In the genomic region with DNA sequence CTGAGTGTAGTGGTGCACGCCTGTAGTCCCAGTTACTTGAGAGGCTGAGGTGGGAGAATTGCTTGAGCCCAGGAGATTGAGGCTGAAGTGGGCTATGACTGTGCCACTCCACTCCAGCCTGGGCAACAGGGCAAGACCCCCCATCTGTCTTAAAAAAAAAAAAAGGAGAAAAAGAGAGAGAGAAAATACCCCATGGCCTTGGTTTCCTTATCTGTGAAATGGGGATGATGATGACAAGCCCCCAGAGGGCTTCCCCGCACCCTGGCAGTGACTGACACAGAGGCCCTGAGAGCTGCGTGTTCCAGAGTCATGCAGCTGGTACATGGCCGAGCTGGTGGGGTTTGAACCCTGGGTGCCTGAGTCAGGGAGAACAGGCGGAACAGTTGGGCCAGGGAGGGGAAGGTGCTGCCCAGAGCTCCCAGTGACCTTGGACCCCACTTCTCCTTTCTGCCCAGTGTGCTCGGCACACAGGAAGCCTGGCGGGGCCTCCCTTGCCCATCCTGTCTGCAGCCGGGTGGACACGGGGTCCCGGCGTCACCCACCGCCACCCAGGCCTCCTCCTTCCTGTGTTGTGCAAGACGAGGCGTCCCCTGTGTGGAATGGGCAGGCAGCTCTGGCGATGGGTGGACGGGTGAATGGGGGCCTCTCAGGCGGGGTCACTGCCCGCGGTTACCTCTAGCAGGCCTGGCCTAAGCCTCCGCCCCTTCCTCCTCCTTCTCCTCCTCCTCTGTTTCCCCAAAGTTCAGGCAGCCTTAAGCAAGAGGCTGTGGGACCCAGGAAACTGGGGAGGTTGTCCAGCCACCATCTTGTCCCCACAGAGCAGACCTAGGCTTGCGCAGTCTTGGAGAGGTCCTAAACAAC, we compare ENCODE assay signal across 13 cellular contexts.
DNase-seq lines count a peak whose midpoint lies in the region; ATAC-seq and TF ChIP-seq lines count a peak whose summit lies in the region.
"Had no signal": no experiment of that assay in that cellular context is flagged by ENCODE, and none has a peak within 500 bp of the region (broad histone marks: within the 10 kb centered on the region; RNA-seq: fewer than 3 reads in every experiment).

No MANE protein-coding gene starts in this region.

- no peak overlapping the region for H3K27ac ChIP-seq in naive thymus-derived CD4-positive, alpha-beta T cell (ENCODE audit: low read depth, low read length)
- peak overlapping the region; percentile 76 to 89 (median 84) for H3K27ac ChIP-seq in upper lobe of left lung
- H3K27ac ChIP-seq in MM.1S (ENCODE audit: low read length), result no peak overlapping the region

- H3K27me3 ChIP-seq in naive thymus-derived CD4-positive, alpha-beta T cell (ENCODE audit: control insufficient read depth in 2 of 2, insufficient read depth in 2 of 2, low read length in 2 of 2), result no peaks in the 10 kb centered on the region
- no peaks in the 10 kb centered on the region for H3K27me3 ChIP-seq in upper lobe of left lung
- peaks cover 93% of the 10 kb centered on the region for H3K27me3 ChIP-seq in MM.1S (replicated peaks; ENCODE audit: insufficient read depth, low read length)

- peaks cover 8% of the 10 kb centered on the region for H3K36me3 Mint-ChIP-seq in T-helper 17 cell (ENCODE audit: low read depth)
- no peaks in the 10 kb centered on the region for H3K36me3 Mint-ChIP-seq in naive thymus-derived CD4-positive, alpha-beta T cell
- H3K36me3 Mint-ChIP-seq: stimulated activated naive B cell treated with anti-CD40 and anti-IgM and Interleukin-4, amounts not matched to agents 10 μg/mL and 1 μg/mL and 100 μg/mL, for 72 hours had no signal

- peak; percentile 60 for ATAC-seq in T-helper 17 cell
- ATAC-seq in naive thymus-derived CD4-positive, alpha-beta T cell, result peak; percentile 84
- peak; percentile 76 to 83 for ATAC-seq in upper lobe of left lung (ENCODE audit: low FRiP score in 2 of 2)
- ATAC-seq in HG03354 (IDR thresholded peaks at IDR 0.05; ENCODE audit: poor library complexity, severe bottlenecking, unreplicated experiment), result no peak
- ATAC-seq in HG02610 (IDR thresholded peaks at IDR 0.05; ENCODE audit: unreplicated experiment), result no peak
- ATAC-seq: stimulated activated naive B cell treated with anti-CD40 and anti-IgM and Interleukin-4, amounts not matched to agents 10 μg/mL and 1 μg/mL and 100 μg/mL, for 72 hours had no signal

- peak; percentile 19 to 87 (median 79) for TF ChIP-seq EP300 in upper lobe of left lung (IDR thresholded peaks at IDR 0.05)

- intact Hi-C loops in cardiac septum (cut with DNase I), result loop anchor here (5.0 kb wide), 2 partner anchors 47 to 82 kb away; partner anchors contain the start of gene CEBPB
- intact Hi-C loops in naive thymus-derived CD4-positive, alpha-beta T cell (cut with micrococcal nuclease), result no loop called here

- H3K9me3 Mint-ChIP-seq in naive thymus-derived CD4-positive, alpha-beta T cell, result no peaks in the 10 kb centered on the region
- H3K9me3 Mint-ChIP-seq: activated CD4-positive, alpha-beta T cell treated with anti-CD3 and anti-CD28 coated beads, Interleukin-2, amount 10 ng/mL, durations not matched to agents 7 days and 5 days; stimulated activated naive B cell treated with anti-CD40 and anti-IgM and Interleukin-4, amounts not matched to agents 10 μg/mL and 1 μg/mL and 100 μg/mL, for 72 hours had no signal

- DNase-seq in T-helper 17 cell (no peak), cardiac septum (ENCODE audit: low spot score) (peak; percentile 93), upper lobe of left lung (peak; percentile 91), MM.1S (no peak), SK-N-DZ (ENCODE audit: low spot score) (no peak)
- DNase-seq in naive thymus-derived CD4-positive, alpha-beta T cell, result peak in 1 of 9 donors; percentile 36
- DNase-seq: activated CD4-positive, alpha-beta T cell treated with anti-CD3 and anti-CD28 coated beads, Interleukin-2, amount 10 ng/mL, durations not matched to agents 7 days and 5 days; activated naive CD4-positive, alpha-beta T cell treated with Interleukin-2 at 50 U/mL for 16 hours; cortex of kidney; DMS153; stimulated activated naive B cell treated with anti-CD40 and anti-IgM and Interleukin-4, amounts not matched to agents 10 μg/mL and 1 μg/mL and 100 μg/mL, for 72 hours had no signal

- peak in 1 of 4 donors; percentile 73 for TF ChIP-seq POLR2A in upper lobe of left lung (IDR thresholded peaks at IDR 0.05)

- peaks cover 54% of the 10 kb centered on the region for H3K27me3 Mint-ChIP-seq in T-helper 17 cell
- peaks cover 21 to 28% (median 22%) of the 10 kb centered on the region in 5 donors for H3K27me3 Mint-ChIP-seq in naive thymus-derived CD4-positive, alpha-beta T cell

- CTCF ChIA-PET in naive thymus-derived CD4-positive, alpha-beta T cell (lab: Charles Lee), result no interaction called here

- no peaks in the 10 kb centered on the region for H4K20me1 ChIP-seq in MM.1S (ENCODE audit: insufficient read depth, low read length)

- H3K79me2 ChIP-seq in MM.1S (ENCODE audit: low read length), result no peaks in the 10 kb centered on the region

- no peak overlapping the region for H3K4me3 ChIP-seq in naive thymus-derived CD4-positive, alpha-beta T cell (ENCODE audit: low read length)
- H3K4me3 ChIP-seq in upper lobe of left lung (no peak overlapping the region), MM.1S (ENCODE audit: low read length) (no peak overlapping the region)

- no peaks in the 10 kb centered on the region for H3K36me3 ChIP-seq in naive thymus-derived CD4-positive, alpha-beta T cell (ENCODE audit: control insufficient read depth in 2 of 3, insufficient read depth in 3 of 3, low read length in 3 of 3)
- H3K36me3 ChIP-seq in upper lobe of left lung (no peaks in the 10 kb centered on the region), MM.1S (replicated peaks; ENCODE audit: insufficient read depth, low read length) (no peaks in the 10 kb centered on the region)

- H3F3A ChIP-seq in MM.1S (ENCODE audit: insufficient read depth, low read length), result no peaks in the 10 kb centered on the region

- H3K9ac ChIP-seq in MM.1S (ENCODE audit: low read length), result no peak overlapping the region

- 55 to 68% methylated on average over 17 to 21 of the region's 21 CpGs for WGBS in upper lobe of left lung, 2 donors

- H3K4me2 ChIP-seq in MM.1S (ENCODE audit: low read depth, low read length), result no peak overlapping the region

- H3K27ac Mint-ChIP-seq in T-helper 17 cell, result peak overlapping the region; percentile 32
- H3K27ac Mint-ChIP-seq in naive thymus-derived CD4-positive, alpha-beta T cell, result peak overlapping the region in 1 of 9 donors; percentile 21
- H3K27ac Mint-ChIP-seq: activated CD4-positive, alpha-beta T cell treated with anti-CD3 and anti-CD28 coated beads, Interleukin-2, amount 10 ng/mL, durations not matched to agents 7 days and 5 days; stimulated activated naive B cell treated with anti-CD40 and anti-IgM and Interleukin-4, amounts not matched to agents 10 μg/mL and 1 μg/mL and 100 μg/mL, for 72 hours had no signal

- POLR2A ChIA-PET in naive thymus-derived CD4-positive, alpha-beta T cell (lab: Charles Lee), result no interaction called here

- H3K4me3 Mint-ChIP-seq in T-helper 17 cell, result no peak overlapping the region
- H3K4me3 Mint-ChIP-seq in naive thymus-derived CD4-positive, alpha-beta T cell, result no peak overlapping the region
- H3K4me3 Mint-ChIP-seq: activated CD4-positive, alpha-beta T cell treated with anti-CD3 and anti-CD28 coated beads, Interleukin-2, amount 10 ng/mL, durations not matched to agents 7 days and 5 days; stimulated activated naive B cell treated with anti-CD40 and anti-IgM and Interleukin-4, amounts not matched to agents 10 μg/mL and 1 μg/mL and 100 μg/mL, for 72 hours had no signal

- no peak overlapping the region for H2AFZ ChIP-seq in MM.1S (ENCODE audit: low read length)

- H3K4me1 Mint-ChIP-seq in T-helper 17 cell, result peaks cover 5% of the 10 kb centered on the region
- H3K4me1 Mint-ChIP-seq in naive thymus-derived CD4-positive, alpha-beta T cell, result peaks cover 0 to 13% (median 0%) of the 10 kb centered on the region in 7 donors

- H3K4me1 ChIP-seq in naive thymus-derived CD4-positive, alpha-beta T cell (ENCODE audit: control insufficient read depth in 2 of 2, insufficient read depth in 2 of 2, low read length in 2 of 2), result no peaks in the 10 kb centered on the region
- H3K4me1 ChIP-seq in upper lobe of left lung, result peaks cover 57 to 77% (median 66%) of the 10 kb centered on the region in 4 donors
- no peaks in the 10 kb centered on the region for H3K4me1 ChIP-seq in MM.1S (ENCODE audit: low read length)

- H3K9me2 ChIP-seq in MM.1S (replicated peaks; ENCODE audit: insufficient read depth, low read length), result no peaks in the 10 kb centered on the region

- TF ChIP-seq CTCF in upper lobe of left lung (IDR thresholded peaks at IDR 0.05) (no peak), MM.1S (IDR thresholded peaks at IDR 0.05; ENCODE audit: low read length) (no peak)

- H3K9me3 ChIP-seq in T-helper 17 cell (ENCODE audit: control insufficient read depth, low read length, poor library complexity, severe bottlenecking) (no peaks in the 10 kb centered on the region), upper lobe of left lung (no peaks in the 10 kb centered on the region), MM.1S (replicated peaks; ENCODE audit: insufficient read depth, low read length) (no peaks in the 10 kb centered on the region)
- no peaks in the 10 kb centered on the region for H3K9me3 ChIP-seq in naive thymus-derived CD4-positive, alpha-beta T cell (ENCODE audit: control insufficient read depth in 2 of 3, low read length in 3 of 3)

Comparison
In these comparisons a context has a peak if more than half of its experiments do, and no peak if none do; other contexts are left out.
1. ATAC-seq: peak in T-helper 17 cell (single experiment), naive thymus-derived CD4-positive, alpha-beta T cell (single experiment) and upper lobe of left lung (2 of 2); none in HG03354 (single experiment) and HG02610 (single experiment).
2. DNase-seq: peak in cardiac septum (single experiment) and upper lobe of left lung (2 of 2); none in T-helper 17 cell (0 of 3), MM.1S (single experiment) and SK-N-DZ (single experiment).
3. H3K27ac ChIP-seq: peak in upper lobe of left lung (4 of 4); none in naive thymus-derived CD4-positive, alpha-beta T cell (single experiment) and MM.1S (single experiment).